Comparison of ENCODE assay signal across 9 cellular contexts in genomic region chr7:129169705-129170319, GRCh38. TPM values are rescaled to one million over a fixed set of nuclear protein-coding genes. Genes with fewer than 3 reads are reported as not detected.
DNase-seq lines count a peak whose midpoint lies in the region; ATAC-seq, FAIRE-seq and TF ChIP-seq lines count a peak whose summit lies in the region.
"Had no signal": no experiment of that assay in that cellular context is flagged by ENCODE, and none has a peak within 500 bp of the region (broad histone marks: within the 10 kb centered on the region; RNA-seq: fewer than 3 reads in every experiment).

No MANE protein-coding gene starts in this region.

- H3K9me3 ChIP-seq in IMR-90 (ENCODE audit: control insufficient read depth, insufficient read depth, low read length), result peaks cover 3% of the 10 kb centered on the region; the same call in 1 of the 2 replicates

- H3K23ac ChIP-seq in IMR-90 (ENCODE audit: low read depth, low read length), result no peak overlapping the region

- H3K9me3 Mint-ChIP-seq in nephron progenitor cell, result peaks cover 4% of the 10 kb centered on the region

- CTCF ChIA-PET in IMR-90 (lab: Yijun Ruan, JAX), result interaction anchor here (0.6 kb wide), 1 partner anchor 729 kb away, joined by 3 read pairs; no protein-coding TSS in a partner anchor

- H3K18ac ChIP-seq in IMR-90 (ENCODE audit: low read depth, low read length), result no peak overlapping the region

- H2BK120ac ChIP-seq in IMR-90 (ENCODE audit: low read depth, low read length), result no peak overlapping the region

- H3K4me3 Mint-ChIP-seq in nephron progenitor cell, result peak overlapping the region; percentile 76

- no peak for TF ChIP-seq POLR2A in IMR-90 (IDR thresholded peaks at IDR 0.05; ENCODE audit: low read depth, low read length)

- peak overlapping the region; percentile 64 for H2AFZ ChIP-seq in IMR-90 (replicated peaks; ENCODE audit: low read length, poor library complexity)

- H3K9ac ChIP-seq in IMR-90 (ENCODE audit: low read depth, low read length), result no peak overlapping the region

- H3K79me1 ChIP-seq in IMR-90 (ENCODE audit: low read depth in 1 of 2, low read length in 2 of 2), result no peaks in the 10 kb centered on the region

- H4K20me1 ChIP-seq in IMR-90 (ENCODE audit: insufficient read depth, low read length), result no peaks in the 10 kb centered on the region

- no peak overlapping the region for H2BK20ac ChIP-seq in IMR-90 (ENCODE audit: low read depth, low read length)

- no peaks in the 10 kb centered on the region; the same call in 1 of the 2 replicates for H3K4me1 ChIP-seq in IMR-90 (ENCODE audit: control insufficient read depth, insufficient read depth, low read length)

- in situ Hi-C loops in IMR-90 (cut with MboI; ENCODE audit: low sequenced_read_pairs), result loop anchor here (5.0 kb wide), 1 partner anchor 37 kb away; no protein-coding TSS in a partner anchor

- H3K4ac ChIP-seq in IMR-90 (ENCODE audit: low read depth, low read length), result no peak overlapping the region

- H3K4me1 Mint-ChIP-seq in nephron progenitor cell, result peaks cover 32% of the 10 kb centered on the region

- H3K14ac ChIP-seq in IMR-90 (replicated peaks; ENCODE audit: low read depth, low read length), result no peak overlapping the region

- no peak overlapping the region for H4K91ac ChIP-seq in IMR-90 (ENCODE audit: insufficient read depth, low read depth, low read length)

- H2AK9ac ChIP-seq in IMR-90 (replicated peaks; ENCODE audit: low read depth, low read length, poor library complexity), result no peak overlapping the region

- no peak overlapping the region for H2BK15ac ChIP-seq in IMR-90 (ENCODE audit: low read depth, low read length)

- no peak for TF ChIP-seq RAD21 in IMR-90 (IDR thresholded peaks at IDR 0.05; ENCODE audit: low read length)

- no peak overlapping the region for H4K5ac ChIP-seq in IMR-90 (ENCODE audit: low read depth, low read length)

- H4K8ac ChIP-seq in IMR-90 (ENCODE audit: low read depth in 2 of 2, low read length in 2 of 2), result no peak overlapping the region

- no CpG with 5 or more reads among the region's 16 CpGs for WGBS in IMR-90 (ENCODE audit: extremely low coverage in 2 of 2, insufficient read length in 1 of 2), 2 experiments

- H3K27me3 Mint-ChIP-seq in nephron progenitor cell (ENCODE audit: low read depth, poor library complexity), result peaks cover 48% of the 10 kb centered on the region

- H2BK5ac ChIP-seq in IMR-90 (ENCODE audit: low read depth, low read length, poor library complexity, severe bottlenecking), result no peak overlapping the region

- BruUV-seq in IMR-90 (replicated peaks; lab: Mats Ljungman, UMichigan), result no TSS peak

- no peak overlapping the region for H3K56ac ChIP-seq in IMR-90 (ENCODE audit: extremely low read depth, insufficient read depth, low read length)

- H2AK5ac ChIP-seq in IMR-90 (ENCODE audit: low read depth, low read length), result no peak overlapping the region

- ATAC-seq in Right ventricle myocardium inferior, result peak; percentile 21
- no peak for ATAC-seq in IMR-90 (ENCODE audit: low read depth)

- H3K4me2 ChIP-seq in IMR-90 (ENCODE audit: low read depth, low read length), result no peak overlapping the region; the same call in 1 of the 2 replicates

- POLR2A ChIA-PET in IMR-90 (lab: Charles Lee; ENCODE audit: unreplicated experiment), result no interaction called here

- no peaks in the 10 kb centered on the region for H3K36me3 ChIP-seq in IMR-90 (ENCODE audit: control insufficient read depth, insufficient read depth, low read length)

- H3K27me3 ChIP-seq in IMR-90 (ENCODE audit: control insufficient read depth, insufficient read depth, low read length), result peaks cover 42% of the 10 kb centered on the region

- H3K27ac ChIP-seq in IMR-90 (ENCODE audit: insufficient read depth, low read length) (no peak overlapping the region), coronary artery (no peak overlapping the region)

- H3K4me3 ChIP-seq in IMR-90 (ENCODE audit: insufficient read depth, low read depth, low read length) (no peak overlapping the region), coronary artery (peak overlapping the region; percentile 76)

- dilution Hi-C loops in IMR-90 (cut with HindIII; ENCODE audit: low sequenced_read_pairs, unreplicated experiment), result no loop called here

- no peaks in the 10 kb centered on the region for H3K36me3 Mint-ChIP-seq in nephron progenitor cell (ENCODE audit: low read depth)

- no peak for TF ChIP-seq CTCF in IMR-90 (conservative IDR thresholded peaks at IDR 0.05; ENCODE audit: low read depth, low read length)
- no peak for TF ChIP-seq CTCF in coronary artery (IDR thresholded peaks at IDR 0.05)
- TF ChIP-seq CTCF in nephron progenitor cell (IDR thresholded peaks at IDR 0.05), result no peak

- H3K9me1 ChIP-seq in IMR-90 (ENCODE audit: insufficient read depth, low read length), result no peaks in the 10 kb centered on the region

- H3K27ac Mint-ChIP-seq in nephron progenitor cell, result no peak overlapping the region

- intact Hi-C loops in Right ventricle myocardium inferior (cut with DNase I), result no loop called here
- intact Hi-C loops in cardiac septum (cut with DNase I), result no loop called here
- intact Hi-C loops in IMR-90 (cut with micrococcal nuclease), result no loop called here

- no peak for FAIRE-seq in HTR-8/SVneo (lab: Jason Lieb, UNC)

- no peak for DNase-seq in Right ventricle myocardium inferior (ENCODE audit: missing footprints)
- DNase-seq in cardiac septum (ENCODE audit: low spot score), result no peak
- DNase-seq in IMR-90, result no peak
- no peak for DNase-seq in coronary artery (ENCODE audit: low spot score)
- DNase-seq in nephron progenitor cell, result no peak
- DNase-seq in AG08395 (ENCODE audit: low spot score), result no peak
- no peak for DNase-seq in HTR-8/SVneo (ENCODE audit: insufficient read length, low spot score)
- no peak for DNase-seq in NCI-H2107 treated with DMSO at 0.1 percent for 48 hours (lab: John Stamatoyannopoulos, UW; ENCODE audit: unreplicated experiment)
- DNase-seq: DND-41 had no signal

TF ChIP-seq in IMR-90, 13 proteins besides CTCF, POLR2A, EP300 and RAD21:
- TF ChIP-seq CEBPB (IDR thresholded peaks at IDR 0.05; ENCODE audit: low read depth, low read length) (no peak), SMC3 (IDR thresholded peaks at IDR 0.05; ENCODE audit: low read depth, low read length) (no peak), MAFK (IDR thresholded peaks at IDR 0.05; ENCODE audit: low read depth, low read length) (no peak), MAZ (IDR thresholded peaks at IDR 0.05; ENCODE audit: borderline replicate concordance, low read depth, low read length) (no peak), NFE2L2 (IDR thresholded peaks at IDR 0.05; ENCODE audit: low read depth, low read length) (no peak), MXI1 (IDR thresholded peaks at IDR 0.05; ENCODE audit: borderline replicate concordance, low read depth, low read length) (no peak), RCOR1 (IDR thresholded peaks at IDR 0.05; ENCODE audit: insufficient replicate concordance, low read length) (no peak), RFX5 (IDR thresholded peaks at IDR 0.05; ENCODE audit: low read depth, low read length) (no peak), USF2 (IDR thresholded peaks at IDR 0.05; ENCODE audit: low read depth, low read length) (no peak), BHLHE40 (IDR thresholded peaks at IDR 0.05; ENCODE audit: low read depth, low read length) (no peak), CHD1 (IDR thresholded peaks at IDR 0.05; ENCODE audit: low read depth, low read length) (no peak), FOS (IDR thresholded peaks at IDR 0.05; ENCODE audit: low read depth, low read length) (no peak)
- TF ChIP-seq, protein P1, sequence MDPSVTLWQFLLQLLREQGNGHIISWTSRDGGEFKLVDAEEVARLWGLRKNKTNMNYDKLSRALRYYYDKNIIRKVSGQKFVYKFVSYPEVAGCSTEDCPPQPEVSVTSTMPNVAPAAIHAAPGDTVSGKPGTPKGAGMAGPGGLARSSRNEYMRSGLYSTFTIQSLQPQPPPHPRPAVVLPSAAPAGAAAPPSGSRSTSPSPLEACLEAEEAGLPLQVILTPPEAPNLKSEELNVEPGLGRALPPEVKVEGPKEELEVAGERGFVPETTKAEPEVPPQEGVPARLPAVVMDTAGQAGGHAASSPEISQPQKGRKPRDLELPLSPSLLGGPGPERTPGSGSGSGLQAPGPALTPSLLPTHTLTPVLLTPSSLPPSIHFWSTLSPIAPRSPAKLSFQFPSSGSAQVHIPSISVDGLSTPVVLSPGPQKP (IDR thresholded peaks at IDR 0.05; ENCODE audit: borderline replicate concordance, low read depth, low read length), result no peak

RNA-seq across cellular contexts. Expression of gene SMO, which starts 18.6 kb away (rescaled TPM):
- total RNA-seq in Right ventricle myocardium inferior (4.6 TPM), cardiac septum (4.7 TPM), IMR-90 (2012; rRNA removed) (15.3 and 18.5 TPM in 2 replicates)
- 24.7 and 25.8 TPM in 2 replicates for polyA plus RNA-seq in IMR-90 (2012; rRNA removed)
- 15.7 and 27.9 TPM in 2 replicates for polyA plus RNA-seq in IMR-90 (2012; cell fraction: cytosol; rRNA removed)
- polyA plus RNA-seq in IMR-90 (2012; cell fraction: nucleus; rRNA removed; ENCODE audit: low replicate concordance), result 67.9 and 102 TPM in 2 replicates

RNA-seq across cellular contexts. Expression of gene TSPAN33, which starts 25.3 kb away (rescaled TPM):
- total RNA-seq in Right ventricle myocardium inferior (14.9 TPM), cardiac septum (9.9 TPM), IMR-90 (2012; rRNA removed) (0.28 and 0.36 TPM in 2 replicates)
- 0.13 and 0.17 TPM in 2 replicates for polyA plus RNA-seq in IMR-90 (2012; rRNA removed)
- polyA plus RNA-seq in IMR-90 (2012; cell fraction: cytosol; rRNA removed), result 0.18 and 0.23 TPM in 2 replicates
- polyA plus RNA-seq in IMR-90 (2012; cell fraction: nucleus; rRNA removed; ENCODE audit: low replicate concordance), result 0.04 and 0.08 TPM in 2 replicates

RNA-seq across cellular contexts. Expression of gene AHCYL2, which starts 55.0 kb away (rescaled TPM):
- total RNA-seq in Right ventricle myocardium inferior, result 4.0 TPM
- 5.9 TPM for total RNA-seq in cardiac septum
- total RNA-seq in IMR-90 (2012; rRNA removed), result 5.7 and 6.7 TPM in 2 replicates
- 5.9 and 7.6 TPM in 2 replicates for polyA plus RNA-seq in IMR-90 (2012; rRNA removed)
- polyA plus RNA-seq in IMR-90 (2012; cell fraction: cytosol; rRNA removed), result 1.9 and 3.4 TPM in 2 replicates
- 4.3 and 24.1 TPM in 2 replicates for polyA plus RNA-seq in IMR-90 (2012; cell fraction: nucleus; rRNA removed; ENCODE audit: low replicate concordance)
